ENCODE assay signal across 8 cellular contexts in genomic region chr2:113465770-113466169, GRCh38. TPM values are rescaled to one million over a fixed set of nuclear protein-coding genes. Genes with fewer than 3 reads are reported as not detected.
"Had no signal": no experiment of that assay in that cellular context is flagged by ENCODE, and none has a peak within 500 bp of the region (broad histone marks: within the 10 kb centered on the region; RNA-seq: fewer than 3 reads in every experiment).

No MANE protein-coding gene starts in this region.

RNA-seq across cellular contexts. Expression of gene FOXD4L1, which starts 32.7 kb away (rescaled TPM):
- total RNA-seq: chondrocyte, endothelial cell of umbilical vein, epithelial cell of proximal tubule, glomerular endothelial cell, kidney epithelial cell, left ventricle myocardium superior, lower leg skin had no signal
- polyA plus RNA-seq: fibroblast of lung had no signal
